ENCODE assay signal across 8 cellular contexts in genomic region chr11:79441159-79441875, GRCh38. TPM values are rescaled to one million over a fixed set of nuclear protein-coding genes. Genes with fewer than 3 reads are reported as not detected.
DNase-seq lines count a peak whose midpoint lies in the region; ATAC-seq and TF ChIP-seq lines count a peak whose summit lies in the region.

No MANE protein-coding gene starts in this region.

- TF ChIP-seq CTCF in brain microvascular endothelial cell (IDR thresholded peaks at IDR 0.05; ENCODE audit: low read depth, low read length, missing control alignments) (peak; percentile 21), right lobe of liver (IDR thresholded peaks at IDR 0.05) (no peak)

- H3K4me3 Mint-ChIP-seq in stimulated activated naive CD8-positive, alpha-beta T cell treated with anti-CD3 and anti-CD28 coated beads, Interleukin-15, Interleukin-2, amounts not matched to agents 100 ng/mL and 50 ng/mL, for 24 hours, result peak overlapping the region; percentile 70
- peak overlapping the region; percentile 91 for H3K4me3 Mint-ChIP-seq in memory B cell

- no peaks in the 10 kb centered on the region for H3K9me3 Mint-ChIP-seq in stimulated activated naive CD8-positive, alpha-beta T cell treated with anti-CD3 and anti-CD28 coated beads, Interleukin-15, Interleukin-2, amounts not matched to agents 100 ng/mL and 50 ng/mL, for 24 hours
- no peaks in the 10 kb centered on the region for H3K9me3 Mint-ChIP-seq in memory B cell

- H3K36me3 ChIP-seq in brain microvascular endothelial cell (replicated peaks) (no peaks in the 10 kb centered on the region), right lobe of liver (no peaks in the 10 kb centered on the region)

- no peaks in the 10 kb centered on the region for H3K36me3 Mint-ChIP-seq in stimulated activated naive CD8-positive, alpha-beta T cell treated with anti-CD3 and anti-CD28 coated beads, Interleukin-15, Interleukin-2, amounts not matched to agents 100 ng/mL and 50 ng/mL, for 24 hours (ENCODE audit: low read depth)
- no peaks in the 10 kb centered on the region for H3K36me3 Mint-ChIP-seq in memory B cell

- H3K27ac Mint-ChIP-seq in stimulated activated naive CD8-positive, alpha-beta T cell treated with anti-CD3 and anti-CD28 coated beads, Interleukin-15, Interleukin-2, amounts not matched to agents 100 ng/mL and 50 ng/mL, for 24 hours, result no peak overlapping the region
- peak overlapping the region; percentile 94 for H3K27ac Mint-ChIP-seq in memory B cell

- H3K27me3 Mint-ChIP-seq in stimulated activated naive CD8-positive, alpha-beta T cell treated with anti-CD3 and anti-CD28 coated beads, Interleukin-15, Interleukin-2, amounts not matched to agents 100 ng/mL and 50 ng/mL, for 24 hours, result peaks cover 67% of the 10 kb centered on the region
- H3K27me3 Mint-ChIP-seq in memory B cell, result peaks cover 10% of the 10 kb centered on the region

- peaks cover 0 to 40% (median 6%) of the 10 kb centered on the region in 4 donors for H3K4me1 ChIP-seq in right lobe of liver

- in situ Hi-C loops in brain microvascular endothelial cell (cut with HindIII; ENCODE audit: low pct_ligation_motif_present, low sequenced_read_pairs), result no loop called here

- intact Hi-C loops in right lobe of liver (cut with DNase I), result no loop called here

- H3K27me3 ChIP-seq in brain microvascular endothelial cell (replicated peaks), result peaks cover 35% of the 10 kb centered on the region
- peaks cover 7 to 33% of the 10 kb centered on the region in 2 donors for H3K27me3 ChIP-seq in right lobe of liver

- no peak for DNase-seq in stimulated activated naive CD8-positive, alpha-beta T cell treated with anti-CD3 and anti-CD28 coated beads, Interleukin-15, Interleukin-2, amounts not matched to agents 100 U/mL and 50 U/mL, for 24 hours
- DNase-seq in brain microvascular endothelial cell (no peak), memory B cell (ENCODE audit: low spot score in 2 of 2) (peak; percentile 41 to 50), right lobe of liver (no peak), NCI-H187 (lab: John Stamatoyannopoulos, UW) (no peak)

- no peak overlapping the region for H3K27ac ChIP-seq in brain microvascular endothelial cell
- no peak overlapping the region for H3K27ac ChIP-seq in right lobe of liver

- no peak for TF ChIP-seq POLR2A in right lobe of liver (IDR thresholded peaks at IDR 0.05)

- H3K4me1 Mint-ChIP-seq in stimulated activated naive CD8-positive, alpha-beta T cell treated with anti-CD3 and anti-CD28 coated beads, Interleukin-15, Interleukin-2, amounts not matched to agents 100 ng/mL and 50 ng/mL, for 24 hours (ENCODE audit: low read depth), result peaks cover 14% of the 10 kb centered on the region
- H3K4me1 Mint-ChIP-seq in memory B cell, result peaks cover 31% of the 10 kb centered on the region

- no peaks in the 10 kb centered on the region for H3K9me3 ChIP-seq in right lobe of liver

- no peak for ATAC-seq in stimulated activated naive CD8-positive, alpha-beta T cell treated with anti-CD3 and anti-CD28 coated beads, Interleukin-15, Interleukin-2, amounts not matched to agents 100 U/mL and 50 U/mL, for 24 hours
- peak; percentile 38 for ATAC-seq in memory B cell (ENCODE audit: low read depth)
- no peak for ATAC-seq in right lobe of liver
- ATAC-seq in HG03354 (IDR thresholded peaks at IDR 0.05; ENCODE audit: poor library complexity, severe bottlenecking, unreplicated experiment), result no peak
- no peak for ATAC-seq in HG02884 (IDR thresholded peaks at IDR 0.05; ENCODE audit: unreplicated experiment)

- H3K4me3 ChIP-seq in brain microvascular endothelial cell (ENCODE audit: low read depth, low read length) (peak overlapping the region; percentile 77), right lobe of liver (peak overlapping the region in 1 of 3 donors; percentile 38)

- 7% methylated on average over 19 of the region's 20 CpGs for WGBS in right lobe of liver (ENCODE audit: insufficient coverage, low coverage, low lambda C conversion rate, missing lambda C conversion rate)

RNA-seq across cellular contexts. Expression of gene TENM4, which starts 0.5 kb away (rescaled TPM):
- under 1 TPM in 4 of 6 experiments, not detected in 2; 0.04 to 0.58 (median 0.14) TPM for total RNA-seq in right lobe of liver

Comparison
In these comparisons a context has a peak if more than half of its experiments do, and no peak if none do; other contexts are left out.
1. DNase-seq: peak in memory B cell (2 of 2); none in stimulated activated naive CD8-positive, alpha-beta T cell treated with anti-CD3 and anti-CD28 coated beads, Interleukin-15, Interleukin-2, amounts not matched to agents 100 U/mL and 50 U/mL, for 24 hours (single experiment), brain microvascular endothelial cell (single experiment), right lobe of liver (0 of 3) and NCI-H187 (0 of 2).